ENCODE assay signal across 14 cellular contexts in the genomic region with DNA sequence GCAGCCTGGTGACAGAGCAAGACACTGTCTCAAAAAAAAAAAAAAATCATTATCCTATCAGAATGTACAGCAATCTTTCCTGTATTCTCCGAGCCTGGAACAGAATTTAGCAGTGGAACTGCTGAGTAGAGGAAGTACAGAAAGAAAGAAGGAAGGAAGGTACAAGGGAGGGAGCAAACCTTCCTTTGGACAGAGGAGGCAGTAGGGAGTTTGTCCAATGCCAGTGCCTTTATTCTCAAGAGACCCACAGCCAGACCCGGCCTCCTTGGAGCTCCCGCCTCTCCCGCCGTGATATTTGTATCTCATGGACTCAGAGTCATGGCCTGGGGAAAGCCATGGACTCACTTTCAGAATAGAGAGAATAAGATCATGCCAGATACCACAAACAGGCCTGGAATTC.
"Had no signal": no experiment of that assay in that cellular context is flagged by ENCODE, and none has a peak within 500 bp of the region (broad histone marks: within the 10 kb centered on the region; RNA-seq: fewer than 3 reads in every experiment).

No MANE protein-coding gene starts in this region.

- H3K4me1 ChIP-seq: adrenal gland, gastrocnemius medialis, heart left ventricle, lower lobe of right lung, pancreas, stomach had no signal

- H3K27me3 ChIP-seq: adrenal gland, gastrocnemius medialis, heart left ventricle, pancreas, stomach had no signal

- H3K27ac ChIP-seq: adrenal gland, gastrocnemius medialis, heart left ventricle, lower lobe of right lung, pancreas, stomach, thoracic aorta had no signal

- H3K36me3 ChIP-seq: adrenal gland, gastrocnemius medialis, heart left ventricle, lower lobe of right lung, pancreas, stomach, thoracic aorta had no signal

- DNase-seq: activated CD4-positive, alpha-beta memory T cell treated with anti-CD3 and anti-CD28 coated beads for 36 hours; activated CD8-positive, alpha-beta memory T cell treated with anti-CD3 and anti-CD28 coated beads, Interleukin-2, amount 10 ng/mL, durations not matched to agents 7 days and 5 days; activated effector memory CD4-positive, alpha-beta T cell treated with anti-CD3 and anti-CD28 coated beads, Interleukin-2, amount 50 U/mL, for 16 hours; activated T-cell treated with anti-CD3 and anti-CD28 coated beads, Interleukin-2, amount 50 U/mL, for 4 hours; adrenal gland; gastrocnemius medialis; heart left ventricle; left cardiac atrium; lower lobe of right lung; midbrain; pancreas; stimulated activated CD4-positive, alpha-beta T cell treated with anti-CD3 and anti-CD28 coated beads, Interleukin-1b, Interleukin-23, amount 100 ng/mL, for 48 hours; stomach had no signal

- H3K4me3 ChIP-seq: adrenal gland, gastrocnemius medialis, heart left ventricle, lower lobe of right lung, pancreas, stomach, thoracic aorta had no signal

- ATAC-seq: activated CD8-positive, alpha-beta memory T cell treated with anti-CD3 and anti-CD28 coated beads, Interleukin-2, amount 10 ng/mL, durations not matched to agents 7 days and 5 days; activated T-cell treated with anti-CD3 and anti-CD28 coated beads, Interleukin-2, amount 50 U/mL, for 4 hours; gastrocnemius medialis; heart left ventricle; left cardiac atrium; lower lobe of right lung; pancreas had no signal

- H3K9me3 ChIP-seq: adrenal gland, gastrocnemius medialis, heart left ventricle, lower lobe of right lung, pancreas, stomach, thoracic aorta had no signal
